8 cellular contexts compared by ENCODE assay signal in genomic region chr19:40576585-40577451, GRCh38. TPM values are rescaled to one million over a fixed set of nuclear protein-coding genes. Genes with fewer than 3 reads are reported as not detected.
A peak's percentile ranks its signal among the peaks of the same experiment; 100 is the strongest.
DNase-seq lines count a peak whose midpoint lies in the region; ATAC-seq and TF ChIP-seq lines count a peak whose summit lies in the region.

A gene with protein sequence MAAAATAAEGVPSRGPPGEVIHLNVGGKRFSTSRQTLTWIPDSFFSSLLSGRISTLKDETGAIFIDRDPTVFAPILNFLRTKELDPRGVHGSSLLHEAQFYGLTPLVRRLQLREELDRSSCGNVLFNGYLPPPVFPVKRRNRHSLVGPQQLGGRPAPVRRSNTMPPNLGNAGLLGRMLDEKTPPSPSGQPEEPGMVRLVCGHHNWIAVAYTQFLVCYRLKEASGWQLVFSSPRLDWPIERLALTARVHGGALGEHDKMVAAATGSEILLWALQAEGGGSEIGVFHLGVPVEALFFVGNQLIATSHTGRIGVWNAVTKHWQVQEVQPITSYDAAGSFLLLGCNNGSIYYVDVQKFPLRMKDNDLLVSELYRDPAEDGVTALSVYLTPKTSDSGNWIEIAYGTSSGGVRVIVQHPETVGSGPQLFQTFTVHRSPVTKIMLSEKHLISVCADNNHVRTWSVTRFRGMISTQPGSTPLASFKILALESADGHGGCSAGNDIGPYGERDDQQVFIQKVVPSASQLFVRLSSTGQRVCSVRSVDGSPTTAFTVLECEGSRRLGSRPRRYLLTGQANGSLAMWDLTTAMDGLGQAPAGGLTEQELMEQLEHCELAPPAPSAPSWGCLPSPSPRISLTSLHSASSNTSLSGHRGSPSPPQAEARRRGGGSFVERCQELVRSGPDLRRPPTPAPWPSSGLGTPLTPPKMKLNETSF (plus strand): TSS chr19:40576873. CDS start chr19:40576900, 27 bp downstream.

- TF ChIP-seq RAD21 in liver (IDR thresholded peaks at IDR 0.05) = no peak

- ATAC-seq in GM19395 (IDR thresholded peaks at IDR 0.05; ENCODE audit: unreplicated experiment) = peak; percentile 95
- peak; percentile 85 for ATAC-seq in HG03565 (IDR thresholded peaks at IDR 0.05; ENCODE audit: unreplicated experiment)

- peak; percentile 91 for DNase-seq in NCI-H748 treated with DMSO at 0.1 percent for 48 hours (lab: John Stamatoyannopoulos, UW)
- peak; percentile 89 to 90 for DNase-seq in activated CD4-positive, alpha-beta T cell treated with anti-CD3 and anti-CD28 coated beads, Interleukin-2, amount 50 U/mL, for 4 hours
- peak; percentile 96 for DNase-seq in dermis blood vessel endothelial cell
- DNase-seq in stimulated activated CD4-positive, alpha-beta T cell treated with anti-CD3 and anti-CD28 coated beads, Interleukin-4, amount 100 ng/mL, for 1 hour = peak; percentile 92

- peak within 1 kb of the TSS in 1 of 2 donors; percentile 26 for H3K9ac ChIP-seq in liver (ENCODE audit: low read depth in 1 of 2, low read length in 2 of 2)

- H3K9me3 ChIP-seq in liver (ENCODE audit: control insufficient read depth in 4 of 4, low read length in 3 of 4) = no peaks in the 10 kb centered on the region

- peaks cover 3 to 9% (median 5%) of the 10 kb centered on the region in 4 donors for H3K4me1 ChIP-seq in liver (ENCODE audit: control insufficient read depth in 4 of 4, insufficient read depth in 4 of 4, low read length in 3 of 4)

- peak within 1 kb of the TSS; percentile 61 for H3K27ac ChIP-seq in C4-2B
- H3K27ac ChIP-seq in liver (ENCODE audit: low read depth in 1 of 2, low read length in 2 of 2) = peak within 1 kb of the TSS in 1 of 2 donors; percentile 60

- 2% methylated on average over 55 of the region's 55 CpGs for WGBS in liver

- peaks cover 0 to 6% (median 4%) of the 10 kb centered on the region in 4 donors for H3K36me3 ChIP-seq in liver (ENCODE audit: control insufficient read depth in 4 of 4, insufficient read depth in 3 of 4, low read depth in 1 of 4, low read length in 3 of 4)

- no peaks in the 10 kb centered on the region for H3K27me3 ChIP-seq in liver (ENCODE audit: control insufficient read depth in 4 of 4, insufficient read depth in 4 of 4, low read length in 3 of 4)

- H3K4me3 ChIP-seq in liver (ENCODE audit: low read depth in 1 of 3, low read length in 3 of 3) = peak within 1 kb of the TSS; percentile 83 to 85 (median 85)

- no peak for TF ChIP-seq CTCF in C4-2B (conservative IDR thresholded peaks at IDR 0.05)
- no peak for TF ChIP-seq CTCF in liver (IDR thresholded peaks at IDR 0.05; ENCODE audit: low read depth, low read length, missing input control)

TF ChIP-seq in liver, 16 proteins besides CTCF, POLR2A, EP300 and RAD21:
- peak; percentile 11 for TF ChIP-seq YY1 (IDR thresholded peaks at IDR 0.05)
- TF ChIP-seq HNF4G (IDR thresholded peaks at IDR 0.05) = no peak
- TF ChIP-seq SP1 (IDR thresholded peaks at IDR 0.05) = peak; percentile 97
- peak; percentile 63 to 82 for TF ChIP-seq GABPA (IDR thresholded peaks at IDR 0.05 in 1 of 2, conservative IDR thresholded peaks at IDR 0.05 in 1 of 2)

RNA-seq across cellular contexts. Expression of the gene that starts here (rescaled TPM):
- 27.7 and 67.0 TPM in 2 replicates for total RNA-seq in dermis blood vessel endothelial cell
- 10 to 100 TPM; 10.1 to 11.0 TPM for total RNA-seq in liver
- polyA plus RNA-seq in liver = 10 to 100 TPM; 19.8 to 22.9 TPM
